ENCODE assay signal across 9 cellular contexts in genomic region chr4:120843840-120844527, GRCh38.
DNase-seq lines count a peak whose midpoint lies in the region; ATAC-seq and TF ChIP-seq lines count a peak whose summit lies in the region.
"Had no signal": no experiment of that assay in that cellular context is flagged by ENCODE, and none has a peak within 500 bp of the region (broad histone marks: within the 10 kb centered on the region; RNA-seq: fewer than 3 reads in every experiment).

No MANE protein-coding gene starts in this region.

- peak; percentile 45 for TF ChIP-seq CTCF in C4-2B (conservative IDR thresholded peaks at IDR 0.05)
- peak; percentile 41 for TF ChIP-seq CTCF in SK-N-SH (IDR thresholded peaks at IDR 0.05)

- no peaks in the 10 kb centered on the region for H3K36me3 Mint-ChIP-seq in activated T-helper 2 cell treated with anti-CD3 and anti-CD28 coated beads, Interferon-gamma antibody, Interleukin-2, Interleukin-4, amounts not matched to agents 10 μg/mL and 5 μg/mL and 100 μg/mL, durations not matched to agents 14 hours and 24 hours and 36 hours (ENCODE audit: low read depth)

- no peak overlapping the region for H3K4me2 ChIP-seq in SK-N-SH

- POLR2A ChIA-PET in SK-N-SH (lab: Yijun Ruan, JAX): interaction anchor here (0.8 kb wide), 1 partner anchor 20 kb away, joined by 3 read pairs; no protein-coding TSS in a partner anchor

- H4K20me1 ChIP-seq in SK-N-SH (ENCODE audit: insufficient read depth): no peaks in the 10 kb centered on the region

- peaks cover 4 to 9% of the 10 kb centered on the region in 2 experiments; a peak in 2 of 4 replicates for H3K4me1 ChIP-seq in SK-N-SH (ENCODE audit: control insufficient read depth in 1 of 2, insufficient read depth in 2 of 2, low read depth in 1 of 2, low read length in 1 of 2)

- peak; percentile 32 for DNase-seq in H7
- DNase-seq in SK-N-SH: peak; percentile 42
- DNase-seq in iPS-NIHi7 (ENCODE audit: extremely low spot score): peak; percentile 70
- no peak for DNase-seq in activated T-helper 2 cell treated with anti-CD3 and anti-CD28 coated beads, Interferon-gamma antibody, Interleukin-2, Interleukin-4, amounts not matched to agents 10 μg/mL and 5 μg/mL and 100 μg/mL, durations not matched to agents 14 hours and 24 hours and 36 hours (ENCODE audit: low spot score)
- no peak for DNase-seq in central memory CD4-positive, alpha-beta T cell
- no peak for DNase-seq in NOMO-1 (lab: John Stamatoyannopoulos, UW; ENCODE audit: unreplicated experiment in 2 of 2)

- no peak for ATAC-seq in HG03457 (IDR thresholded peaks at IDR 0.05; ENCODE audit: unreplicated experiment)

- H3K9me3 ChIP-seq in SK-N-SH: no peaks in the 10 kb centered on the region

- peaks cover 3% of the 10 kb centered on the region for H3K27me3 Mint-ChIP-seq in activated T-helper 2 cell treated with anti-CD3 and anti-CD28 coated beads, Interferon-gamma antibody, Interleukin-2, Interleukin-4, amounts not matched to agents 10 μg/mL and 5 μg/mL and 100 μg/mL, durations not matched to agents 14 hours and 24 hours and 36 hours (ENCODE audit: low read depth)

- H3K4me1 Mint-ChIP-seq in activated T-helper 2 cell treated with anti-CD3 and anti-CD28 coated beads, Interferon-gamma antibody, Interleukin-2, Interleukin-4, amounts not matched to agents 10 μg/mL and 5 μg/mL and 100 μg/mL, durations not matched to agents 14 hours and 24 hours and 36 hours (ENCODE audit: low read depth): peaks cover 26% of the 10 kb centered on the region

- no peak overlapping the region for H2AFZ ChIP-seq in SK-N-SH (ENCODE audit: low read depth)

- no peak for TF ChIP-seq EP300 in SK-N-SH (IDR thresholded peaks at IDR 0.05; ENCODE audit: borderline replicate concordance in 1 of 2, low read depth in 1 of 2, low read length in 1 of 2)

- H3K27me3 ChIP-seq in H7 (ENCODE audit: control insufficient read depth, insufficient read depth, low read length) (no peaks in the 10 kb centered on the region), SK-N-SH (ENCODE audit: insufficient read depth) (no peaks in the 10 kb centered on the region)

- H3K4me3 ChIP-seq in H7 (ENCODE audit: insufficient read depth, low read depth, low read length) (no peak overlapping the region), SK-N-SH (ENCODE audit: low read depth in 2 of 2, low read length in 1 of 2) (no peak overlapping the region)

- no peak overlapping the region for H3K9ac ChIP-seq in SK-N-SH

- CTCF ChIA-PET in SK-N-SH (lab: Yijun Ruan, JAX): interaction anchor here (0.6 to 2.9 kb wide), 9 partner anchors 10 to 79 kb away, joined by 3 to 19 read pairs (median 3); no protein-coding TSS in a partner anchor

- H3K27ac ChIP-seq in C4-2B: no peak overlapping the region
- H3K27ac ChIP-seq in SK-N-SH (ENCODE audit: low read depth in 2 of 2, low read length in 1 of 2): no peak overlapping the region

- no peak overlapping the region for H3K27ac Mint-ChIP-seq in activated T-helper 2 cell treated with anti-CD3 and anti-CD28 coated beads, Interferon-gamma antibody, Interleukin-2, Interleukin-4, amounts not matched to agents 10 μg/mL and 5 μg/mL and 100 μg/mL, durations not matched to agents 14 hours and 24 hours and 36 hours
- H3K27ac Mint-ChIP-seq: activated T-helper 1 cell treated with anti-CD3 and anti-CD28 coated beads, Interleukin-12 subunit alpha, Interleukin-12 subunit beta, Interleukin-2, Interleukin-4 antibody, amounts not matched to agents 30 ng/mL and 10 ng/mL and 1 ng/mL, durations not matched to agents 14 hours and 24 hours and 36 hours had no signal

- H3K36me3 ChIP-seq in H7 (replicated peaks; ENCODE audit: control insufficient read depth, insufficient read depth, low read length) (no peaks in the 10 kb centered on the region), SK-N-SH (replicated peaks in 1 of 2; ENCODE audit: control insufficient read depth in 1 of 2, insufficient read depth in 2 of 2, low read length in 1 of 2) (no peaks in the 10 kb centered on the region)

- H3F3A ChIP-seq in SK-N-SH (replicated peaks; ENCODE audit: insufficient read depth): peaks cover 5% of the 10 kb centered on the region

- no peak overlapping the region for H3K4me3 Mint-ChIP-seq in activated T-helper 2 cell treated with anti-CD3 and anti-CD28 coated beads, Interferon-gamma antibody, Interleukin-2, Interleukin-4, amounts not matched to agents 10 μg/mL and 5 μg/mL and 100 μg/mL, durations not matched to agents 14 hours and 24 hours and 36 hours (ENCODE audit: low read depth)
- H3K4me3 Mint-ChIP-seq: activated T-helper 1 cell treated with anti-CD3 and anti-CD28 coated beads, Interleukin-12 subunit alpha, Interleukin-12 subunit beta, Interleukin-2, Interleukin-4 antibody, amounts not matched to agents 30 ng/mL and 10 ng/mL and 1 ng/mL, durations not matched to agents 14 hours and 24 hours and 36 hours had no signal

- H3K9me2 ChIP-seq in SK-N-SH: no peaks in the 10 kb centered on the region

- no peaks in the 10 kb centered on the region for H3K79me2 ChIP-seq in SK-N-SH (ENCODE audit: insufficient read depth)

- intact Hi-C loops in activated T-helper 2 cell treated with anti-CD3 and anti-CD28 coated beads, Interferon-gamma antibody, Interleukin-2, Interleukin-4, amounts not matched to agents 10 μg/mL and 5 μg/mL and 100 μg/mL, durations not matched to agents 14 hours and 24 hours and 36 hours (cut with micrococcal nuclease): loop anchor here (2.0 to 10.0 kb wide), 2 partner anchors 23 to 61 kb away; no protein-coding TSS in a partner anchor

- peak; percentile 46 for TF ChIP-seq RAD21 in SK-N-SH (IDR thresholded peaks at IDR 0.05; ENCODE audit: low read length)

- no peaks in the 10 kb centered on the region for H3K9me3 Mint-ChIP-seq in activated T-helper 2 cell treated with anti-CD3 and anti-CD28 coated beads, Interferon-gamma antibody, Interleukin-2, Interleukin-4, amounts not matched to agents 10 μg/mL and 5 μg/mL and 100 μg/mL, durations not matched to agents 14 hours and 24 hours and 36 hours
- H3K9me3 Mint-ChIP-seq: activated T-helper 1 cell treated with anti-CD3 and anti-CD28 coated beads, Interleukin-12 subunit alpha, Interleukin-12 subunit beta, Interleukin-2, Interleukin-4 antibody, amounts not matched to agents 30 ng/mL and 10 ng/mL and 1 ng/mL, durations not matched to agents 14 hours and 24 hours and 36 hours had no signal

- WGBS in SK-N-SH (ENCODE audit: low lambda C conversion rate): 97% methylated on average over 7 of the region's 7 CpGs

TF ChIP-seq in SK-N-SH, 30 proteins besides CTCF, POLR2A, EP300 and RAD21:
- TF ChIP-seq RXRA (IDR thresholded peaks at IDR 0.05; ENCODE audit: borderline replicate concordance, low read depth) (no peak), FOSL2 (IDR thresholded peaks at IDR 0.05; ENCODE audit: borderline replicate concordance, low read depth) (no peak), SMC3 (IDR thresholded peaks at IDR 0.05; ENCODE audit: low read depth, low read length) (peak; percentile 39; the same call in 1 of the 2 replicates), RCOR1 (IDR thresholded peaks at IDR 0.05; ENCODE audit: low read length) (no peak), REST (IDR thresholded peaks at IDR 0.05; ENCODE audit: low read depth, low read length) (no peak), MEF2A (IDR thresholded peaks at IDR 0.05; ENCODE audit: borderline replicate concordance, low read depth) (no peak)

Comparison
In these comparisons a context has a peak if more than half of its experiments do, and no peak if none do; other contexts are left out.
1. DNase-seq: peak in H7 (single experiment), SK-N-SH (single experiment) and iPS-NIHi7 (single experiment); none in activated T-helper 2 cell treated with anti-CD3 and anti-CD28 coated beads, Interferon-gamma antibody, Interleukin-2, Interleukin-4, amounts not matched to agents 10 μg/mL and 5 μg/mL and 100 μg/mL, durations not matched to agents 14 hours and 24 hours and 36 hours (single experiment), central memory CD4-positive, alpha-beta T cell (single experiment) and NOMO-1 (0 of 2).